In the genomic region with DNA sequence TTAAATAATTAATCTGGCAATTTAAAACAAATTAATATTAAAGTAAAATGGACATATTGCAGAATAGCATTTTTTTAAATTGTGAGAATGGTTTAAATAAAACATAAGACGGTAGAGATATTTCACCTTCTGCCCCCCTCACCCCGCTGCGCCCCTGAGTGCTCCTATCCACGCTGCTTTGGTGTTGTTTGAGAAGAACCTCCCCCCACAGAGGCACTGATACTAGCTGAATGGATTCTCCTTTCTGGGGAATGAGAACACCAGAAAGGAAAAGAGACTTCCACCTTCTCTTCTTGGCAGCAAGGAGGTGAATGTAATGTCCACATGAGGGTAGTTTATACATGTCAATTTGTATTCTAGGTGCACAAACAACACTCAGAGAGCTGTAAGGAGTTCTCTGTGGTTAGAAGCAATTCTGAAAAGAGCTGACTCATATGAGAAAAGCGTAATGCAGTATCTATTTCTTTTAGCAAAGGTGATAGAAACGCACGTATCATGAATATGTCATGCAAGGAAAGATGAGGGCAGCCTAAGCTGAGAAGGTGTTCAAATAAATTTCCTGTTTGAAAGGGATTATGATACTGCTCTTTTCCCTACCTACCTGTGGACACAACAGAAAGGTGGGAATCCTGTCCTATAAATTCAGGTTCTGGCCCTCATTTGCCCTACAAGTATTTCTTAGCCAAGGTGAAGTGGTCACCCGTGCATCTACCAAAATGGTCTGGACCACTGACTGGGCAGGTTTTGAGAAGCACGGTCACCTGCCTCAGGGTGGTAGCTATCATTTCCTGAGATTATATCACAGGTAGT, we compare ENCODE assay signal across 9 cellular contexts.
A peak's percentile ranks its signal among the peaks of the same experiment; 100 is the strongest.
DNase-seq lines count a peak whose midpoint lies in the region; ATAC-seq lines count a peak whose summit lies in the region.
"Had no signal": no experiment of that assay in that cellular context is flagged by ENCODE, and none has a peak within 500 bp of the region (broad histone marks: within the 10 kb centered on the region; RNA-seq: fewer than 3 reads in every experiment).

No MANE protein-coding gene starts in this region.

- H3K27me3 Mint-ChIP-seq in activated T-helper 1 cell treated with anti-CD3 and anti-CD28 coated beads, Interleukin-12 subunit alpha, Interleukin-12 subunit beta, Interleukin-2, Interleukin-4 antibody, amounts not matched to agents 30 ng/mL and 10 ng/mL and 1 ng/mL, durations not matched to agents 14 hours and 24 hours and 36 hours (ENCODE audit: insufficient read depth), result no peaks in the 10 kb centered on the region
- H3K27me3 Mint-ChIP-seq: stimulated activated naive CD8-positive, alpha-beta T cell treated with anti-CD3 and anti-CD28 coated beads, Interleukin-15, Interleukin-2, amounts not matched to agents 100 ng/mL and 50 ng/mL, for 24 hours had no signal

- intact Hi-C loops in activated T-helper 1 cell treated with anti-CD3 and anti-CD28 coated beads, Interleukin-12 subunit alpha, Interleukin-12 subunit beta, Interleukin-2, Interleukin-4 antibody, amounts not matched to agents 30 ng/mL and 10 ng/mL and 1 ng/mL, durations not matched to agents 14 hours and 24 hours and 36 hours (cut with micrococcal nuclease), result no loop called here

- ATAC-seq in GM18502 (IDR thresholded peaks at IDR 0.05; ENCODE audit: poor library complexity, unreplicated experiment) (peak; percentile 71), GM21825 (IDR thresholded peaks at IDR 0.05; ENCODE audit: unreplicated experiment) (peak; percentile 55), HG03457 (IDR thresholded peaks at IDR 0.05; ENCODE audit: unreplicated experiment) (no peak)

- H3K4me3 Mint-ChIP-seq in activated T-helper 1 cell treated with anti-CD3 and anti-CD28 coated beads, Interleukin-12 subunit alpha, Interleukin-12 subunit beta, Interleukin-2, Interleukin-4 antibody, amounts not matched to agents 30 ng/mL and 10 ng/mL and 1 ng/mL, durations not matched to agents 14 hours and 24 hours and 36 hours, result no peak overlapping the region
- H3K4me3 Mint-ChIP-seq: stimulated activated naive CD8-positive, alpha-beta T cell treated with anti-CD3 and anti-CD28 coated beads, Interleukin-15, Interleukin-2, amounts not matched to agents 100 ng/mL and 50 ng/mL, for 24 hours had no signal

- DNase-seq in LHCN-M2 (ENCODE audit: low read depth) (peak; percentile 71), iris pigment epithelial cell (ENCODE audit: low read depth) (peak; percentile 88), substantia nigra (lab: John Stamatoyannopoulos, UW) (no peak), NAMALWA (ENCODE audit: low spot score) (no peak)
- DNase-seq in activated T-helper 1 cell treated with anti-CD3 and anti-CD28 coated beads, Interleukin-12 subunit alpha, Interleukin-12 subunit beta, Interleukin-2, Interleukin-4 antibody, amounts not matched to agents 30 ng/mL and 10 ng/mL and 1 ng/mL, durations not matched to agents 14 hours and 24 hours and 36 hours (ENCODE audit: low spot score), result no peak

- no peak overlapping the region for H3K27ac Mint-ChIP-seq in activated T-helper 1 cell treated with anti-CD3 and anti-CD28 coated beads, Interleukin-12 subunit alpha, Interleukin-12 subunit beta, Interleukin-2, Interleukin-4 antibody, amounts not matched to agents 30 ng/mL and 10 ng/mL and 1 ng/mL, durations not matched to agents 14 hours and 24 hours and 36 hours
- H3K27ac Mint-ChIP-seq: stimulated activated naive CD8-positive, alpha-beta T cell treated with anti-CD3 and anti-CD28 coated beads, Interleukin-15, Interleukin-2, amounts not matched to agents 100 ng/mL and 50 ng/mL, for 24 hours had no signal

- no peak overlapping the region for H3K27ac ChIP-seq in substantia nigra (ENCODE audit: low read depth, low read length, poor library complexity, severe bottlenecking)

- H3K9me3 Mint-ChIP-seq in activated T-helper 1 cell treated with anti-CD3 and anti-CD28 coated beads, Interleukin-12 subunit alpha, Interleukin-12 subunit beta, Interleukin-2, Interleukin-4 antibody, amounts not matched to agents 30 ng/mL and 10 ng/mL and 1 ng/mL, durations not matched to agents 14 hours and 24 hours and 36 hours, result no peaks in the 10 kb centered on the region
- H3K9me3 Mint-ChIP-seq: stimulated activated naive CD8-positive, alpha-beta T cell treated with anti-CD3 and anti-CD28 coated beads, Interleukin-15, Interleukin-2, amounts not matched to agents 100 ng/mL and 50 ng/mL, for 24 hours had no signal

- peaks cover 23% of the 10 kb centered on the region for H3K4me1 Mint-ChIP-seq in activated T-helper 1 cell treated with anti-CD3 and anti-CD28 coated beads, Interleukin-12 subunit alpha, Interleukin-12 subunit beta, Interleukin-2, Interleukin-4 antibody, amounts not matched to agents 30 ng/mL and 10 ng/mL and 1 ng/mL, durations not matched to agents 14 hours and 24 hours and 36 hours (ENCODE audit: low read depth)

- no peaks in the 10 kb centered on the region for H3K36me3 Mint-ChIP-seq in activated T-helper 1 cell treated with anti-CD3 and anti-CD28 coated beads, Interleukin-12 subunit alpha, Interleukin-12 subunit beta, Interleukin-2, Interleukin-4 antibody, amounts not matched to agents 30 ng/mL and 10 ng/mL and 1 ng/mL, durations not matched to agents 14 hours and 24 hours and 36 hours (ENCODE audit: low read depth)

Comparison
In these comparisons a context has a peak if more than half of its experiments do, and no peak if none do; other contexts are left out.
1. DNase-seq: peak in LHCN-M2 (single experiment) and iris pigment epithelial cell (single experiment); none in activated T-helper 1 cell treated with anti-CD3 and anti-CD28 coated beads, Interleukin-12 subunit alpha, Interleukin-12 subunit beta, Interleukin-2, Interleukin-4 antibody, amounts not matched to agents 30 ng/mL and 10 ng/mL and 1 ng/mL, durations not matched to agents 14 hours and 24 hours and 36 hours (single experiment), substantia nigra (0 of 49) and NAMALWA (single experiment).